Comparison of ENCODE assay signal across 10 cellular contexts in genomic region chr1:17539202-17539525, GRCh38. TPM values are rescaled to one million over a fixed set of nuclear protein-coding genes. Genes with fewer than 3 reads are reported as not detected.
DNase-seq lines count a peak whose midpoint lies in the region; ATAC-seq and TF ChIP-seq lines count a peak whose summit lies in the region.
"Had no signal": no experiment of that assay in that cellular context is flagged by ENCODE, and none has a peak within 500 bp of the region (broad histone marks: within the 10 kb centered on the region; RNA-seq: fewer than 3 reads in every experiment).

No MANE protein-coding gene starts in this region.

- peaks cover 6% of the 10 kb centered on the region for H3F3A ChIP-seq in SK-N-SH (replicated peaks; ENCODE audit: insufficient read depth)

- H3K4me1 Mint-ChIP-seq in chondrocyte (ENCODE audit: low read depth) = peaks cover 21% of the 10 kb centered on the region
- H3K4me1 Mint-ChIP-seq in memory B cell = peaks cover 19% of the 10 kb centered on the region
- peaks cover 0 to 13% (median 4%) of the 10 kb centered on the region in 3 donors for H3K4me1 Mint-ChIP-seq in CD8-positive, alpha-beta memory T cell

- H3K27me3 ChIP-seq in SK-N-SH (ENCODE audit: insufficient read depth) (no peaks in the 10 kb centered on the region), thoracic aorta (replicated peaks; ENCODE audit: insufficient read depth) (no peaks in the 10 kb centered on the region)
- H3K27me3 ChIP-seq in CD8-positive, alpha-beta memory T cell (ENCODE audit: insufficient read depth, low read length, poor library complexity, severe bottlenecking) = peaks cover 15% of the 10 kb centered on the region

- H3K4me3 Mint-ChIP-seq in chondrocyte (ENCODE audit: unreplicated experiment) (peak overlapping the region; percentile 77), memory B cell (peak overlapping the region; percentile 77)
- peak overlapping the region in 3 of 7 donors; percentile 8 to 49 (median 29) for H3K4me3 Mint-ChIP-seq in CD8-positive, alpha-beta memory T cell

- H3K4me3 ChIP-seq in SK-N-SH (ENCODE audit: low read depth in 2 of 2, low read length in 1 of 2) (peak overlapping the region; percentile 57 to 89; a peak in 3 of 4 replicates), thoracic aorta (peak overlapping the region; percentile 79)
- no peak overlapping the region for H3K4me3 ChIP-seq in CD8-positive, alpha-beta memory T cell (ENCODE audit: low read length)

- H3K4me1 ChIP-seq in SK-N-SH (ENCODE audit: control insufficient read depth in 1 of 2, insufficient read depth in 2 of 2, low read depth in 1 of 2, low read length in 1 of 2) (peaks cover 8 to 24% of the 10 kb centered on the region in 2 experiments), thoracic aorta (ENCODE audit: control insufficient read depth in 1 of 2, low read depth in 2 of 2) (peaks cover 27 to 67% of the 10 kb centered on the region in 2 donors)
- H3K4me1 ChIP-seq in CD8-positive, alpha-beta memory T cell (ENCODE audit: insufficient read depth, low read length) = no peaks in the 10 kb centered on the region

- WGBS in SK-N-SH (ENCODE audit: low lambda C conversion rate) = 70% methylated on average over 9 of the region's 20 CpGs

- no peaks in the 10 kb centered on the region for H3K9me2 ChIP-seq in SK-N-SH

- H3K27me3 Mint-ChIP-seq in chondrocyte (ENCODE audit: low read depth) = no peaks in the 10 kb centered on the region
- peaks cover 12% of the 10 kb centered on the region for H3K27me3 Mint-ChIP-seq in memory B cell
- H3K27me3 Mint-ChIP-seq in CD8-positive, alpha-beta memory T cell = peaks cover 24 to 42% of the 10 kb centered on the region in 2 donors

- TF ChIP-seq EP300 in SK-N-SH (IDR thresholded peaks at IDR 0.05; ENCODE audit: borderline replicate concordance in 1 of 2, low read depth in 1 of 2, low read length in 1 of 2) = no peak

- POLR2A ChIA-PET in SK-N-SH (lab: Yijun Ruan, JAX) = interaction anchor here (0.9 to 1.3 kb wide), 2 partner anchors 47 to 55 kb away, joined by 3 read pairs; no protein-coding TSS in a partner anchor
- POLR2A ChIA-PET in CD8-positive, alpha-beta memory T cell (lab: Charles Lee) = no interaction called here

- H3K9me3 ChIP-seq in SK-N-SH (no peaks in the 10 kb centered on the region), thoracic aorta (no peaks in the 10 kb centered on the region)
- no peaks in the 10 kb centered on the region for H3K9me3 ChIP-seq in CD8-positive, alpha-beta memory T cell (ENCODE audit: low read length)

- H3K9me3 Mint-ChIP-seq in chondrocyte (ENCODE audit: low read depth) = no peaks in the 10 kb centered on the region
- no peaks in the 10 kb centered on the region for H3K9me3 Mint-ChIP-seq in memory B cell
- H3K9me3 Mint-ChIP-seq in CD8-positive, alpha-beta memory T cell = no peaks in the 10 kb centered on the region

- no peak for TF ChIP-seq CTCF in SK-N-SH (IDR thresholded peaks at IDR 0.05)
- no peak for TF ChIP-seq CTCF in chondrocyte (IDR thresholded peaks at IDR 0.05)
- no peak for TF ChIP-seq CTCF in thoracic aorta (IDR thresholded peaks at IDR 0.05)

- peak overlapping the region; percentile 83; the same call in 1 of the 2 replicates for H2AFZ ChIP-seq in SK-N-SH (ENCODE audit: low read depth)

- no peak for DNase-seq in SK-N-SH
- no peak for DNase-seq in chondrocyte (ENCODE audit: low spot score)
- no peak for DNase-seq in memory B cell (ENCODE audit: low spot score in 2 of 2)
- DNase-seq in thoracic aorta (ENCODE audit: low spot score) = no peak
- no peak for DNase-seq in CD8-positive, alpha-beta memory T cell
- no peak for DNase-seq in cerebellar cortex (ENCODE audit: low spot score)
- DNase-seq: kidney glomerular epithelial cell had no signal

- no peaks in the 10 kb centered on the region for H4K20me1 ChIP-seq in SK-N-SH (ENCODE audit: insufficient read depth)

- peaks cover 44% of the 10 kb centered on the region for H3K79me2 ChIP-seq in SK-N-SH (ENCODE audit: insufficient read depth)

- CTCF ChIA-PET in SK-N-SH (lab: Yijun Ruan, JAX) = interaction anchor here (0.8 kb wide), 1 partner anchor 33 kb away, joined by 3 read pairs; no protein-coding TSS in a partner anchor
- CTCF ChIA-PET in CD8-positive, alpha-beta memory T cell (lab: Charles Lee) = no interaction called here

- H3K27ac Mint-ChIP-seq in chondrocyte (ENCODE audit: unreplicated experiment) = peak overlapping the region; percentile 72
- peak overlapping the region; percentile 14 for H3K27ac Mint-ChIP-seq in memory B cell
- H3K27ac Mint-ChIP-seq in CD8-positive, alpha-beta memory T cell = no peak overlapping the region

- H3K36me3 Mint-ChIP-seq in chondrocyte (ENCODE audit: low read depth) = no peaks in the 10 kb centered on the region
- no peaks in the 10 kb centered on the region for H3K36me3 Mint-ChIP-seq in memory B cell
- no peaks in the 10 kb centered on the region for H3K36me3 Mint-ChIP-seq in CD8-positive, alpha-beta memory T cell

- no peak for TF ChIP-seq RAD21 in SK-N-SH (IDR thresholded peaks at IDR 0.05; ENCODE audit: low read length)

- H3K27ac ChIP-seq in SK-N-SH (ENCODE audit: low read depth in 2 of 2, low read length in 1 of 2) (peak overlapping the region in 1 of 2 experiments; percentile 39; a peak in 1 of 4 replicates), thoracic aorta (peak overlapping the region; percentile 98 to 99)
- no peak overlapping the region for H3K27ac ChIP-seq in CD8-positive, alpha-beta memory T cell (ENCODE audit: low read depth, low read length)
- H3K27ac ChIP-seq: HL-60 had no signal

- peak overlapping the region; percentile 81; the same call in 1 of the 2 replicates for H3K4me2 ChIP-seq in SK-N-SH

- peak overlapping the region; percentile 62; the same call in 1 of the 2 replicates for H3K9ac ChIP-seq in SK-N-SH

- ATAC-seq in SK-N-SH treated with all-trans-retinoic acid at 6 μM for 48 hours (no peak), memory B cell (ENCODE audit: low read depth) (no peak), thoracic aorta (ENCODE audit: insufficient number of reproducible peaks, low FRiP score, low read depth) (no peak), HG03039 (IDR thresholded peaks at IDR 0.05; ENCODE audit: unreplicated experiment) (no peak)

- H3K36me3 ChIP-seq in SK-N-SH (replicated peaks in 1 of 2; ENCODE audit: control insufficient read depth in 1 of 2, insufficient read depth in 2 of 2, low read length in 1 of 2) (no peaks in the 10 kb centered on the region), thoracic aorta (no peaks in the 10 kb centered on the region)
- H3K36me3 ChIP-seq in CD8-positive, alpha-beta memory T cell (ENCODE audit: insufficient read depth, low read length) = no peaks in the 10 kb centered on the region

TF ChIP-seq in SK-N-SH, 30 proteins besides CTCF, POLR2A, EP300 and RAD21:
- TF ChIP-seq FOSL2 (IDR thresholded peaks at IDR 0.05; ENCODE audit: borderline replicate concordance, low read depth) = no peak
- no peak for TF ChIP-seq GATA2 (CRISPR knock-in tag; IDR thresholded peaks at IDR 0.05)

TF ChIP-seq in SK-N-SH treated with all-trans-retinoic acid at 6 μM for 48 hours, 23 proteins besides CTCF, POLR2A, EP300 and RAD21 (continues in another document):
- TF ChIP-seq ISL1 (CRISPR knock-in tag; IDR thresholded peaks at IDR 0.05) (no peak), ARNTL (CRISPR knock-in tag; IDR thresholded peaks at IDR 0.05; ENCODE audit: borderline replicate concordance, low read depth) (no peak), ZNF70 (CRISPR knock-in tag; IDR thresholded peaks at IDR 0.05) (no peak), POU6F1 (CRISPR knock-in tag; IDR thresholded peaks at IDR 0.05; ENCODE audit: borderline replicate concordance, low read depth) (no peak), TSHZ2 (CRISPR knock-in tag; IDR thresholded peaks at IDR 0.05) (no peak), RARB (CRISPR knock-in tag; IDR thresholded peaks at IDR 0.05) (no peak), TOX (CRISPR knock-in tag; IDR thresholded peaks at IDR 0.05; ENCODE audit: borderline replicate concordance) (no peak), ZC3H10 (CRISPR knock-in tag; IDR thresholded peaks at IDR 0.05) (no peak)

RNA-seq across cellular contexts. Expression of gene ARHGEF10L, which starts 0.3 kb away (rescaled TPM):
- polyA plus RNA-seq in SK-N-SH (2012; rRNA removed) = 12.5 and 12.6 TPM in 2 replicates
- 3.7 and 6.3 TPM in 2 replicates for polyA plus RNA-seq in SK-N-SH (2012; cell fraction: cytosol; rRNA removed)
- polyA plus RNA-seq in SK-N-SH (2012; cell fraction: nucleus; rRNA removed) = 35.6 and 35.9 TPM in 2 replicates
- total RNA-seq in chondrocyte (27.3 to 40.6 TPM (median 40.0 TPM) in 3 replicates), thoracic aorta (100 to 1,000 TPM; 226 to 301 TPM)
- total RNA-seq in CD8-positive, alpha-beta memory T cell = under 1 TPM; 0.24 to 0.26 TPM
- polyA plus RNA-seq in CD8-positive, alpha-beta memory T cell = not detected

Comparison
In these comparisons a context has a peak if more than half of its experiments do, and no peak if none do; other contexts are left out.
1. H3K27ac Mint-ChIP-seq: peak in chondrocyte (single experiment) and memory B cell (single experiment); none in CD8-positive, alpha-beta memory T cell (0 of 8).
2. RNA of gene ARHGEF10L, which starts 0.3 kb away (total RNA-seq): 226 to 301 TPM in thoracic aorta and 27.3 to 40.6 TPM in chondrocyte; 0.24 to 0.26 TPM in CD8-positive, alpha-beta memory T cell; every median in the first group is over 10 times any median in the second.